ENCODE assay signal across 9 cellular contexts in the genomic region with DNA sequence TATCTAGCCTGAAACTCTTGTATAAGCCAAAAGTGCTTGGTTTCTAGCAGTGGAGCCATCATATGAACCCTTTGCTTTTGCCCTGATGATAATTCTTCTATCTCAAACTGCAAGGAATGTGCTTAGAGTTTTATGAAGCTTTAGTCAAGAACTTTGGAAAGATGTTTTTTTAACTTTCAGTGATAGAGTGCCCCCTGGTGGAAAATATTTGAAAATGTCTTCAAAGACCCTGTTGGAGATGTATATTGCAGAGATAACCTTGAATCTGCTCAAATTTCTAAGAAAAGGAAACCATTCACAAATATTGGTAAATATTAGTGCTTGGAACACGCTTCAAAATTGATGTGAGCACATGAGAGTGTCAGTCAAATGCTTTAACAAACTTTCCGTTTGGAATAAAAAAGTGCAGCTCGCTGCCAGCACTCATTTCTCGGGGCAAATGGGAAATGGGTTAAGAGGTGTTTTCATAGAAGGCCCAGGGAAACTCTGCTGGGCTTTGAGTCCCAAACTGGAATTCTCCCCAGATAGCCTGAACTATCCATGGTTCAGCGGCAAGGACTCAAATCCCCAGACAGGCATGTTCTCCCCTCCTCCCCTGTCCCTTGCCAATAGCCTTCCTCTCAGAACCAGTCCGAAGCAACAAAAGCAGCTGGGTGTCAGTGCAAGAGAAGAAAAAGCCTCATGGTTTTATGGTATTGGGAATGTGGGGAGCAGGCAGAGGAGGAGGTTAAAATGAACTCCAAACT.
DNase-seq lines count a peak whose midpoint lies in the region; ATAC-seq and TF ChIP-seq lines count a peak whose summit lies in the region.
"Had no signal": no experiment of that assay in that cellular context is flagged by ENCODE, and none has a peak within 500 bp of the region (broad histone marks: within the 10 kb centered on the region; RNA-seq: fewer than 3 reads in every experiment).

No MANE protein-coding gene starts in this region.

- no peaks in the 10 kb centered on the region for H3K4me1 Mint-ChIP-seq in nephron
- peaks cover 2% of the 10 kb centered on the region for H3K4me1 Mint-ChIP-seq in activated CD8-positive, alpha-beta memory T cell treated with anti-CD3 and anti-CD28 coated beads, Interleukin-2, amount 10 ng/mL, durations not matched to agents 7 days and 5 days

- H3K27me3 ChIP-seq in aorta (ENCODE audit: control insufficient read depth in 1 of 2, insufficient read depth in 2 of 2, low read length in 1 of 2): no peaks in the 10 kb centered on the region

- peaks cover 9 to 14% of the 10 kb centered on the region in 2 donors for H3K36me3 ChIP-seq in aorta (ENCODE audit: control insufficient read depth in 1 of 2, insufficient read depth in 2 of 2, low read length in 1 of 2)

- H3K4me1 ChIP-seq in aorta (ENCODE audit: control insufficient read depth in 1 of 2, insufficient read depth in 2 of 2, low read length in 2 of 2): no peaks in the 10 kb centered on the region

- peaks cover 51% of the 10 kb centered on the region for H3K36me3 Mint-ChIP-seq in nephron (ENCODE audit: low read depth)
- no peaks in the 10 kb centered on the region for H3K36me3 Mint-ChIP-seq in activated CD8-positive, alpha-beta memory T cell treated with anti-CD3 and anti-CD28 coated beads, Interleukin-2, amount 10 ng/mL, durations not matched to agents 7 days and 5 days

- CTCF ChIA-PET in AG04449 (lab: Yijun Ruan, JAX): interaction anchor here (0.6 to 15.9 kb wide), 37 partner anchors 9 to 506 kb away, joined by 3 to 178 read pairs (median 5); a partner anchor contains a TSS
- CTCF ChIA-PET in activated CD8-positive, alpha-beta memory T cell treated with anti-CD3 and anti-CD28 coated beads, Interleukin-2, amount 10 ng/mL, durations not matched to agents 7 days and 5 days (lab: Charles Lee): interaction anchor here (0.7 to 2.8 kb wide), 16 partner anchors 8 to 467 kb away, joined by 3 to 9 read pairs (median 4); a partner anchor contains a TSS

- no peak overlapping the region for H3K4me3 Mint-ChIP-seq in nephron
- no peak overlapping the region for H3K4me3 Mint-ChIP-seq in activated CD8-positive, alpha-beta memory T cell treated with anti-CD3 and anti-CD28 coated beads, Interleukin-2, amount 10 ng/mL, durations not matched to agents 7 days and 5 days
- H3K4me3 Mint-ChIP-seq: stimulated activated naive CD8-positive, alpha-beta T cell treated with anti-CD3 and anti-CD28 coated beads, Interleukin-15, Interleukin-2, amounts not matched to agents 100 ng/mL and 50 ng/mL, for 24 hours had no signal

- no peaks in the 10 kb centered on the region for H3K9me3 Mint-ChIP-seq in nephron
- no peaks in the 10 kb centered on the region for H3K9me3 Mint-ChIP-seq in activated CD8-positive, alpha-beta memory T cell treated with anti-CD3 and anti-CD28 coated beads, Interleukin-2, amount 10 ng/mL, durations not matched to agents 7 days and 5 days (ENCODE audit: low read depth)
- H3K9me3 Mint-ChIP-seq: stimulated activated naive CD8-positive, alpha-beta T cell treated with anti-CD3 and anti-CD28 coated beads, Interleukin-15, Interleukin-2, amounts not matched to agents 100 ng/mL and 50 ng/mL, for 24 hours had no signal

- POLR2A ChIA-PET in AG04449 (lab: Yijun Ruan, JAX): interaction anchor here (0.6 kb wide), 1 partner anchor 128 kb away, joined by 3 read pairs; no protein-coding TSS in a partner anchor

- intact Hi-C loops in aorta (cut with DNase I): no loop called here

- peak; percentile 17 for TF ChIP-seq CTCF in AG04449 (IDR thresholded peaks at IDR 0.05; ENCODE audit: insufficient read depth, low read length, missing control alignments)
- peak; percentile 25 for TF ChIP-seq CTCF in GM12864 (IDR thresholded peaks at IDR 0.05; ENCODE audit: low read depth, low read length, missing control alignments)
- TF ChIP-seq CTCF in nephron (IDR thresholded peaks at IDR 0.05; ENCODE audit: unreplicated experiment in 3 of 3): peak; percentile 66 to 77 (median 72)

- DNase-seq in AG04449 (ENCODE audit: low read depth, low spot score) (no peak), GM12864 (ENCODE audit: low read depth) (no peak), NCI-H774 (lab: John Stamatoyannopoulos, UW) (peak; percentile 6), dermis blood vessel endothelial cell (peak; percentile 56), aorta (no peak), islet precursor cell (no peak)
- DNase-seq in activated CD8-positive, alpha-beta memory T cell treated with anti-CD3 and anti-CD28 coated beads, Interleukin-2, amount 10 ng/mL, durations not matched to agents 7 days and 5 days: no peak

- no peak for ATAC-seq in aorta (ENCODE audit: low FRiP score)
- ATAC-seq in activated CD8-positive, alpha-beta memory T cell treated with anti-CD3 and anti-CD28 coated beads, Interleukin-2, amount 10 ng/mL, durations not matched to agents 7 days and 5 days: no peak

- H3K9me3 ChIP-seq in aorta (ENCODE audit: control insufficient read depth, low read length): no peaks in the 10 kb centered on the region

- H3K27ac ChIP-seq in aorta (ENCODE audit: low read depth in 1 of 2, low read length in 2 of 2): no peak overlapping the region

- H3K27me3 Mint-ChIP-seq in nephron (ENCODE audit: low read depth): no peaks in the 10 kb centered on the region
- no peaks in the 10 kb centered on the region for H3K27me3 Mint-ChIP-seq in activated CD8-positive, alpha-beta memory T cell treated with anti-CD3 and anti-CD28 coated beads, Interleukin-2, amount 10 ng/mL, durations not matched to agents 7 days and 5 days

- H3K4me3 ChIP-seq in AG04449 (ENCODE audit: low read depth, low read length): no peak overlapping the region
- no peak overlapping the region for H3K4me3 ChIP-seq in GM12864 (ENCODE audit: low read depth, low read length)
- H3K4me3 ChIP-seq in aorta (ENCODE audit: low read length in 2 of 2): no peak overlapping the region

- H3K27ac Mint-ChIP-seq in nephron: no peak overlapping the region
- H3K27ac Mint-ChIP-seq in activated CD8-positive, alpha-beta memory T cell treated with anti-CD3 and anti-CD28 coated beads, Interleukin-2, amount 10 ng/mL, durations not matched to agents 7 days and 5 days: no peak overlapping the region
- H3K27ac Mint-ChIP-seq: stimulated activated naive CD8-positive, alpha-beta T cell treated with anti-CD3 and anti-CD28 coated beads, Interleukin-15, Interleukin-2, amounts not matched to agents 100 ng/mL and 50 ng/mL, for 24 hours had no signal

- WGBS in aorta, 2 donors: 23 to 25% methylated on average over 6 of the region's 6 CpGs

Comparison
In these comparisons a context has a peak if more than half of its experiments do, and no peak if none do; other contexts are left out.
1. DNase-seq: peak in NCI-H774 (single experiment) and dermis blood vessel endothelial cell (single experiment); none in AG04449 (single experiment), GM12864 (single experiment), aorta (0 of 2), islet precursor cell (single experiment) and activated CD8-positive, alpha-beta memory T cell treated with anti-CD3 and anti-CD28 coated beads, Interleukin-2, amount 10 ng/mL, durations not matched to agents 7 days and 5 days (single experiment).
2. CTCF ChIP-seq: peak in every context shown above with its lines; median percentile 72 in nephron; 25 in GM12864; 17 in AG04449.